ENCODE assay signal across 8 cellular contexts in genomic region chr2:152421521-152422367, GRCh38.
DNase-seq lines count a peak whose midpoint lies in the region; ATAC-seq and TF ChIP-seq lines count a peak whose summit lies in the region.

No MANE protein-coding gene starts in this region.

- H3K4me1 ChIP-seq in neural progenitor cell: peaks cover 36% of the 10 kb centered on the region

- peaks cover 100% of the 10 kb centered on the region for H3K79me2 ChIP-seq in neural progenitor cell (ENCODE audit: low read depth)

- TF ChIP-seq CTCF in activated B cell treated with CpG ODN at 0.5 μM for 24 hours (IDR thresholded peaks at IDR 0.05): no peak
- TF ChIP-seq CTCF in neural progenitor cell (IDR thresholded peaks at IDR 0.05): no peak

- H3K27ac ChIP-seq in neural progenitor cell: no peak overlapping the region

- CTCF ChIA-PET in activated B cell treated with CpG ODN at 0.5 μM for 24 hours (lab: Charles Lee): no interaction called here

- H3K9me3 Mint-ChIP-seq in activated B cell treated with CpG ODN at 0.5 μM for 24 hours: no peaks in the 10 kb centered on the region
- no peaks in the 10 kb centered on the region for H3K9me3 Mint-ChIP-seq in stimulated activated memory B cell treated with anti-CD40 and anti-IgM and Interleukin-4, amounts not matched to agents 10 μg/mL and 1 μg/mL and 100 μg/mL, for 72 hours
- peaks cover 7% of the 10 kb centered on the region for H3K9me3 Mint-ChIP-seq in neural progenitor cell

- H4K20me1 ChIP-seq in neural progenitor cell (ENCODE audit: low read depth): peaks cover 58% of the 10 kb centered on the region

- no peaks in the 10 kb centered on the region for H3K36me3 Mint-ChIP-seq in activated B cell treated with CpG ODN at 0.5 μM for 24 hours (ENCODE audit: low read depth)
- H3K36me3 Mint-ChIP-seq in stimulated activated memory B cell treated with anti-CD40 and anti-IgM and Interleukin-4, amounts not matched to agents 10 μg/mL and 1 μg/mL and 100 μg/mL, for 72 hours: no peaks in the 10 kb centered on the region
- H3K36me3 Mint-ChIP-seq in neural progenitor cell: peaks cover 10% of the 10 kb centered on the region

- H3K4me3 ChIP-seq in neural progenitor cell: no peak overlapping the region

- H3K9me3 ChIP-seq in neural progenitor cell (ENCODE audit: low read depth): no peaks in the 10 kb centered on the region

- DNase-seq in COLO829 (ENCODE audit: low spot score) (peak; percentile 79), HT1080 (ENCODE audit: low read depth) (peak; percentile 99), activated B cell treated with CpG ODN at 0.5 μM for 24 hours (no peak), left ventricle myocardium superior (no peak), neural progenitor cell (ENCODE audit: low spot score) (no peak), inferior parietal cortex (ENCODE audit: extremely low spot score) (no peak)

- no peaks in the 10 kb centered on the region for H3F3A ChIP-seq in neural progenitor cell (ENCODE audit: low read depth)

- intact Hi-C loops in activated B cell treated with CpG ODN at 0.5 μM for 24 hours (cut with micrococcal nuclease) (no loop called here), left ventricle myocardium superior (cut with micrococcal nuclease) (no loop called here)

- no peaks in the 10 kb centered on the region for H3K27me3 ChIP-seq in neural progenitor cell

- no peak overlapping the region for H3K4me2 ChIP-seq in neural progenitor cell

- no peaks in the 10 kb centered on the region for H3K36me3 ChIP-seq in neural progenitor cell

- POLR2A ChIA-PET in activated B cell treated with CpG ODN at 0.5 μM for 24 hours (lab: Charles Lee): no interaction called here

- peaks cover 20% of the 10 kb centered on the region for H3K4me1 Mint-ChIP-seq in activated B cell treated with CpG ODN at 0.5 μM for 24 hours
- H3K4me1 Mint-ChIP-seq in stimulated activated memory B cell treated with anti-CD40 and anti-IgM and Interleukin-4, amounts not matched to agents 10 μg/mL and 1 μg/mL and 100 μg/mL, for 72 hours: no peaks in the 10 kb centered on the region
- H3K4me1 Mint-ChIP-seq in neural progenitor cell: peaks cover 37% of the 10 kb centered on the region

- H3K27ac Mint-ChIP-seq in activated B cell treated with CpG ODN at 0.5 μM for 24 hours (no peak overlapping the region), neural progenitor cell (no peak overlapping the region)
- H3K27ac Mint-ChIP-seq in stimulated activated memory B cell treated with anti-CD40 and anti-IgM and Interleukin-4, amounts not matched to agents 10 μg/mL and 1 μg/mL and 100 μg/mL, for 72 hours: no peak overlapping the region

- H2AFZ ChIP-seq in neural progenitor cell (replicated peaks): no peak overlapping the region

- H3K4me3 Mint-ChIP-seq in activated B cell treated with CpG ODN at 0.5 μM for 24 hours (no peak overlapping the region), neural progenitor cell (no peak overlapping the region)
- H3K4me3 Mint-ChIP-seq in stimulated activated memory B cell treated with anti-CD40 and anti-IgM and Interleukin-4, amounts not matched to agents 10 μg/mL and 1 μg/mL and 100 μg/mL, for 72 hours: no peak overlapping the region

- ATAC-seq in GM21447 (IDR thresholded peaks at IDR 0.05; ENCODE audit: unreplicated experiment) (peak; percentile 88), activated B cell treated with CpG ODN at 0.5 μM for 24 hours (ENCODE audit: low read depth) (peak; percentile 75), left ventricle myocardium superior (peak; percentile 93)
- peak; percentile 61 for ATAC-seq in stimulated activated memory B cell treated with anti-CD40 and anti-IgM and Interleukin-4, amounts not matched to agents 10 μg/mL and 1 μg/mL and 100 μg/mL, for 72 hours

- H3K27me3 Mint-ChIP-seq in activated B cell treated with CpG ODN at 0.5 μM for 24 hours: no peaks in the 10 kb centered on the region
- no peaks in the 10 kb centered on the region for H3K27me3 Mint-ChIP-seq in stimulated activated memory B cell treated with anti-CD40 and anti-IgM and Interleukin-4, amounts not matched to agents 10 μg/mL and 1 μg/mL and 100 μg/mL, for 72 hours
- H3K27me3 Mint-ChIP-seq in neural progenitor cell (ENCODE audit: insufficient read depth, low read depth): no peaks in the 10 kb centered on the region

- H3K9ac ChIP-seq in neural progenitor cell: no peak overlapping the region

Comparison
In these comparisons a context has a peak if more than half of its experiments do, and no peak if none do; other contexts are left out.
1. DNase-seq: peak in COLO829 (single experiment) and HT1080 (single experiment); none in activated B cell treated with CpG ODN at 0.5 μM for 24 hours (single experiment), left ventricle myocardium superior (single experiment), neural progenitor cell (single experiment) and inferior parietal cortex (single experiment).
2. Peak in every context shown above with its lines, with median percentiles within 50 percentile points of each other: ATAC-seq.